Comparison of ENCODE assay signal across 11 cellular contexts in genomic region chr18:63253428-63254372, GRCh38.
DNase-seq lines count a peak whose midpoint lies in the region; ATAC-seq, FAIRE-seq and TF ChIP-seq lines count a peak whose summit lies in the region.
"Had no signal": no experiment of that assay in that cellular context is flagged by ENCODE, and none has a peak within 500 bp of the region (broad histone marks: within the 10 kb centered on the region; RNA-seq: fewer than 3 reads in every experiment).

No MANE protein-coding gene starts in this region.

- H3K27me3 ChIP-seq in GM12878 (replicated peaks in 1 of 2; ENCODE audit: control insufficient read depth in 2 of 2, insufficient read depth in 2 of 2, low read length in 1 of 2) (no peaks in the 10 kb centered on the region), mucosa of rectum (ENCODE audit: control insufficient read depth in 2 of 2, insufficient read depth in 2 of 2, low read length in 2 of 2) (no peaks in the 10 kb centered on the region)

- H3K4me2 ChIP-seq in GM12878 (ENCODE audit: control insufficient read depth, insufficient read depth) = 0 out of 2 replicates have a peak overlapping the region, but pooled peaks have one; percentile 21

- H2AFZ ChIP-seq in GM12878 (ENCODE audit: control insufficient read depth, low read depth, low read length) = no peak overlapping the region

- H3K4me3 ChIP-seq in GM12878 (peak overlapping the region; percentile 22; the same call in 1 of the 2 replicates), mucosa of rectum (ENCODE audit: low read length in 2 of 2) (peak overlapping the region; percentile 7 to 56)

- intact Hi-C loops in GM12878 (cut with micrococcal nuclease; ENCODE audit: unreplicated experiment) = loop anchor here (2.0 kb wide), 1 partner anchor 65 kb away; the partner anchor contains the start of gene BCL2

- TF ChIP-seq RAD21 in GM12878 (IDR thresholded peaks at IDR 0.05; ENCODE audit: insufficient read depth, low read depth, low read length) = no peak

- ATAC-seq in GM12878 (peak; percentile 24), GM21717 (IDR thresholded peaks at IDR 0.05; ENCODE audit: unreplicated experiment) (no peak)

- POLR2A ChIA-PET in GM12878 (lab: Charles Lee) = interaction anchor here (0.6 to 1.2 kb wide), 3 partner anchors 29 to 56 kb away, joined by 3 to 6 read pairs (median 3); no protein-coding TSS in a partner anchor

- no peaks in the 10 kb centered on the region for H4K20me1 ChIP-seq in GM12878 (ENCODE audit: control insufficient read depth, insufficient read depth)

- no TSS peak for BruUV-seq in GM12878 (replicated peaks; lab: Mats Ljungman, UMichigan)

- TF ChIP-seq POLR2A in GM12878 (IDR thresholded peaks at IDR 0.05; ENCODE audit: low read depth, low read length) = no peak

- peaks cover 7% of the 10 kb centered on the region; the same call in 2 of the 3 replicates for H3K9me3 ChIP-seq in GM12878 (replicated peaks; ENCODE audit: control insufficient read depth, insufficient read depth, low read length)
- no peaks in the 10 kb centered on the region for H3K9me3 ChIP-seq in mucosa of rectum (ENCODE audit: control insufficient read depth in 2 of 2, low read length in 2 of 2)

- peak overlapping the region; percentile 64 for H3K27ac ChIP-seq in GM12878 (ENCODE audit: control insufficient read depth, insufficient read depth)
- peak overlapping the region; percentile 64 to 82 for H3K27ac ChIP-seq in mucosa of rectum (ENCODE audit: low read depth in 2 of 2, low read length in 2 of 2)

- H3K4me1 ChIP-seq in GM12878 (ENCODE audit: control insufficient read depth, insufficient read depth, low read length) = peaks cover 35% of the 10 kb centered on the region
- H3K4me1 ChIP-seq in mucosa of rectum (ENCODE audit: control insufficient read depth in 2 of 2, insufficient read depth in 2 of 2, low read length in 2 of 2) = peaks cover 14 to 26% of the 10 kb centered on the region in 2 donors

- 73% methylated on average over 10 of the region's 10 CpGs for WGBS in GM12878 (ENCODE audit: insufficient coverage, insufficient replicate concordance, low lambda C conversion rate, missing lambda C conversion rate)

- in situ Hi-C loops in GM12878 (cut with MboI) = no loop called here

- no peak for TF ChIP-seq CTCF in GM12878 (IDR thresholded peaks at IDR 0.05 in 2 of 3, conservative IDR thresholded peaks at IDR 0.05 in 1 of 3; ENCODE audit: control insufficient read depth in 2 of 3, extremely low read depth in 1 of 3, insufficient read depth in 1 of 3, low read depth in 3 of 3, low read length in 3 of 3)

- peaks cover 55% of the 10 kb centered on the region for H3K79me2 ChIP-seq in GM12878 (ENCODE audit: control insufficient read depth, insufficient read depth, low read length)

- RAD21 ChIA-PET in GM12878 (lab: Charles Lee; ENCODE audit: unreplicated experiment) = no interaction called here

- SMC1A ChIA-PET in GM12878 (lab: Charles Lee; ENCODE audit: uncharacterized antibody, unreplicated experiment) = interaction anchor here (1.1 to 4.0 kb wide), 3 partner anchors 57 to 91 kb away, joined by 3 to 13 read pairs (median 11); no protein-coding TSS in a partner anchor

- no peak for FAIRE-seq in GM12878 (lab: Jason Lieb, UNC)
- FAIRE-seq in RCC 7860 (lab: Jason Lieb, UNC) = no peak

- H3K36me3 ChIP-seq in GM12878 (ENCODE audit: control insufficient read depth in 2 of 2, insufficient read depth in 2 of 2, low read length in 1 of 2) (peaks cover 0 to 8% of the 10 kb centered on the region in 2 experiments; a peak in 3 of 4 replicates), mucosa of rectum (ENCODE audit: control insufficient read depth in 2 of 2, insufficient read depth in 2 of 2, low read length in 2 of 2) (no peaks in the 10 kb centered on the region)

- CTCF ChIA-PET in GM12878 (lab: Yijun Ruan, JAX) = interaction anchor here (1.2 to 4.8 kb wide), 2 partner anchors 14 to 59 kb away, joined by 4 to 36 read pairs; no protein-coding TSS in a partner anchor

- DNase-seq in AG08396 (ENCODE audit: low spot score) = peak; percentile 43
- peak; percentile 15 to 16 for DNase-seq in Kasumi-1 (lab: John Stamatoyannopoulos, UW)
- DNase-seq in GM12878 (ENCODE audit: low read depth, low spot score) = no peak
- DNase-seq in RCC 7860 (ENCODE audit: low spot score) = no peak
- DNase-seq in HuH-7.5 (ENCODE audit: low spot score) = no peak
- no peak for DNase-seq in C1 segment of cervical spinal cord (lab: John Stamatoyannopoulos, UW)
- DNase-seq: GDM1, HFFc6, NCI-H226 had no signal

- H3K9ac ChIP-seq in GM12878 (ENCODE audit: control insufficient read depth, insufficient read depth, low read length) = no peak overlapping the region
- H3K9ac ChIP-seq in mucosa of rectum (ENCODE audit: low read depth in 1 of 2, low read length in 2 of 2) = peak overlapping the region; percentile 7 to 50

- TF ChIP-seq EP300 in GM12878 (IDR thresholded peaks at IDR 0.05; ENCODE audit: borderline replicate concordance in 1 of 2, control insufficient read depth in 1 of 2, low read depth in 2 of 2, low read length in 2 of 2) = no peak

TF ChIP-seq in GM12878, 131 proteins besides CTCF, POLR2A, EP300 and RAD21:
- TF ChIP-seq ZNF384 (IDR thresholded peaks at IDR 0.05; ENCODE audit: borderline replicate concordance, low read depth, low read length) = peak; percentile 34; the same call in 1 of the 2 replicates
- TF ChIP-seq, protein P1, sequence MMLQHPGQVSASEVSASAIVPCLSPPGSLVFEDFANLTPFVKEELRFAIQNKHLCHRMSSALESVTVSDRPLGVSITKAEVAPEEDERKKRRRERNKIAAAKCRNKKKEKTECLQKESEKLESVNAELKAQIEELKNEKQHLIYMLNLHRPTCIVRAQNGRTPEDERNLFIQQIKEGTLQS (IDR thresholded peaks at IDR 0.05; ENCODE audit: borderline replicate concordance, extremely low read depth, low read depth, low read length) = no peak
- TF ChIP-seq RUNX3 (IDR thresholded peaks at IDR 0.05; ENCODE audit: low read length) = peak; percentile 3; the same call in 1 of the 2 replicates
- no peak for TF ChIP-seq MTA3 (IDR thresholded peaks at IDR 0.05; ENCODE audit: borderline replicate concordance, low read length)

Comparison
In these comparisons a context has a peak if more than half of its experiments do, and no peak if none do; other contexts are left out.
1. DNase-seq: peak in AG08396 (single experiment) and Kasumi-1 (2 of 2); none in GM12878 (single experiment), RCC 7860 (single experiment), HuH-7.5 (single experiment) and C1 segment of cervical spinal cord (0 of 14).